Comparison of ENCODE assay signal across 5 cellular contexts in genomic region chr21:42875811-42876210, GRCh38. TPM values are rescaled to one million over a fixed set of nuclear protein-coding genes. Genes with fewer than 3 reads are reported as not detected.
"Had no signal": no experiment of that assay in that cellular context is flagged by ENCODE, and none has a peak within 500 bp of the region (broad histone marks: within the 10 kb centered on the region; RNA-seq: fewer than 3 reads in every experiment).

No MANE protein-coding gene starts in this region.

RNA-seq across cellular contexts. Expression of gene ERVH48-1, which starts 49.6 kb away (rescaled TPM):
- total RNA-seq: HepG2, HT-29, HT1080 had no signal
- polyA plus RNA-seq: IgD-negative memory B cell, IMR-90 had no signal
